In genomic region chr1:206696812-206697585, GRCh38 we compare ENCODE assay signal across 17 cellular contexts. TPM values are rescaled to one million over a fixed set of nuclear protein-coding genes. Genes with fewer than 3 reads are reported as not detected.
DNase-seq lines count a peak whose midpoint lies in the region; ATAC-seq, FAIRE-seq and TF ChIP-seq lines count a peak whose summit lies in the region.
"Had no signal": no experiment of that assay in that cellular context is flagged by ENCODE, and none has a peak within 500 bp of the region (broad histone marks: within the 10 kb centered on the region; RNA-seq: fewer than 3 reads in every experiment).

No MANE protein-coding gene starts in this region.

- H3K27ac ChIP-seq in liver (ENCODE audit: low read depth in 1 of 2, low read length in 2 of 2), result peak overlapping the region in 1 of 2 donors; percentile 27
- H3K27ac ChIP-seq in HepG2 (ENCODE audit: extremely low read length, insufficient read depth, low read length), result no peak overlapping the region
- H3K27ac ChIP-seq: coronary artery, esophagus squamous epithelium, ovary, thyroid gland had no signal

- WGBS in liver, result 50% methylated on average over 4 of the region's 4 CpGs
- 81% methylated on average over 4 of the region's 4 CpGs for WGBS in HepG2 (ENCODE audit: low lambda C conversion rate)

- TF ChIP-seq RAD21 in liver (IDR thresholded peaks at IDR 0.05) (peak; percentile 19 to 49), HepG2 (CRISPR knock-in tag; IDR thresholded peaks at IDR 0.05) (no peak)

- H3K4me2 ChIP-seq in HepG2 (ENCODE audit: low read depth, low read length), result no peak overlapping the region

- TF ChIP-seq POLR2A in HepG2 (IDR thresholded peaks at IDR 0.05; ENCODE audit: insufficient read depth in 1 of 2, low read depth in 2 of 2, low read length in 2 of 2), result no peak

- peak overlapping the region; percentile 50 for H3K27ac Mint-ChIP-seq in dendritic cell treated with granulocyte-macrophage colony-stimulating factor and Interleukin-4, amounts not matched to agents 40 ng/mL and 50 ng/mL, for 4 days
- H3K27ac Mint-ChIP-seq in T-cell, result peak overlapping the region in 1 of 2 donors; percentile 53
- no peak overlapping the region for H3K27ac Mint-ChIP-seq in stimulated activated naive CD8-positive, alpha-beta T cell treated with anti-CD3 and anti-CD28 coated beads, Interleukin-15, amount 100 ng/mL, for 72 hours
- H3K27ac Mint-ChIP-seq: memory B cell had no signal

- H3K9me3 ChIP-seq in liver (ENCODE audit: control insufficient read depth in 4 of 4, low read length in 3 of 4) (no peaks in the 10 kb centered on the region), HepG2 (ENCODE audit: low read length) (no peaks in the 10 kb centered on the region)
- H3K9me3 ChIP-seq: esophagus squamous epithelium, MG63, ovary, thyroid gland had no signal

- FAIRE-seq in HepG2 (lab: Jason Lieb, UNC), result no peak
- FAIRE-seq: GM12891 had no signal

- no peak for TF ChIP-seq EP300 in HepG2 (IDR thresholded peaks at IDR 0.05; ENCODE audit: low read depth in 2 of 2, low read length in 2 of 2)
- TF ChIP-seq EP300 in HepG2 (CRISPR knock-in tag; IDR thresholded peaks at IDR 0.05; ENCODE audit: borderline replicate concordance), result no peak

- H3K9me3 Mint-ChIP-seq in dendritic cell treated with granulocyte-macrophage colony-stimulating factor and Interleukin-4, amounts not matched to agents 40 ng/mL and 50 ng/mL, for 4 days, result no peaks in the 10 kb centered on the region
- no peaks in the 10 kb centered on the region for H3K9me3 Mint-ChIP-seq in T-cell
- H3K9me3 Mint-ChIP-seq in stimulated activated naive CD8-positive, alpha-beta T cell treated with anti-CD3 and anti-CD28 coated beads, Interleukin-15, amount 100 ng/mL, for 72 hours, result no peaks in the 10 kb centered on the region
- H3K9me3 Mint-ChIP-seq: memory B cell had no signal

- H2AFZ ChIP-seq in HepG2 (ENCODE audit: low read length), result no peak overlapping the region

- no peak overlapping the region for H3K9ac ChIP-seq in liver (ENCODE audit: low read depth in 1 of 2, low read length in 2 of 2)
- no peak overlapping the region for H3K9ac ChIP-seq in HepG2 (ENCODE audit: insufficient read depth, low read depth, low read length)

- H3K27me3 Mint-ChIP-seq in dendritic cell treated with granulocyte-macrophage colony-stimulating factor and Interleukin-4, amounts not matched to agents 40 ng/mL and 50 ng/mL, for 4 days, result no peaks in the 10 kb centered on the region
- no peaks in the 10 kb centered on the region for H3K27me3 Mint-ChIP-seq in T-cell
- no peaks in the 10 kb centered on the region for H3K27me3 Mint-ChIP-seq in stimulated activated naive CD8-positive, alpha-beta T cell treated with anti-CD3 and anti-CD28 coated beads, Interleukin-15, amount 100 ng/mL, for 72 hours
- H3K27me3 Mint-ChIP-seq: memory B cell had no signal

- H3K79me2 ChIP-seq in HepG2 (ENCODE audit: insufficient read depth, low read length), result peaks cover 79% of the 10 kb centered on the region

- TF ChIP-seq CTCF in liver (IDR thresholded peaks at IDR 0.05; ENCODE audit: low read depth, low read length, missing input control), result no peak
- no peak for TF ChIP-seq CTCF in HepG2 (CRISPR knock-in tag; IDR thresholded peaks at IDR 0.05)

- no TSS peak for BruUV-seq in HepG2 (replicated peaks; lab: Mats Ljungman, UMichigan)

- peaks cover 37% of the 10 kb centered on the region for H3K36me3 Mint-ChIP-seq in dendritic cell treated with granulocyte-macrophage colony-stimulating factor and Interleukin-4, amounts not matched to agents 40 ng/mL and 50 ng/mL, for 4 days (ENCODE audit: low read depth)
- H3K36me3 Mint-ChIP-seq in T-cell, result peaks cover 45% of the 10 kb centered on the region

- POLR2A ChIA-PET in HepG2 (lab: Yijun Ruan, JAX) (no interaction called here), T-cell (lab: Charles Lee) (no interaction called here)

- H3K4me3 Mint-ChIP-seq in dendritic cell treated with granulocyte-macrophage colony-stimulating factor and Interleukin-4, amounts not matched to agents 40 ng/mL and 50 ng/mL, for 4 days, result no peak overlapping the region
- H3K4me3 Mint-ChIP-seq in T-cell, result no peak overlapping the region
- H3K4me3 Mint-ChIP-seq in stimulated activated naive CD8-positive, alpha-beta T cell treated with anti-CD3 and anti-CD28 coated beads, Interleukin-15, amount 100 ng/mL, for 72 hours, result no peak overlapping the region
- H3K4me3 Mint-ChIP-seq: memory B cell had no signal

- intact Hi-C loops in HepG2 (cut with micrococcal nuclease; ENCODE audit: unreplicated experiment), result no loop called here
- intact Hi-C loops in dendritic cell treated with granulocyte-macrophage colony-stimulating factor and Interleukin-4, amounts not matched to agents 40 ng/mL and 50 ng/mL, for 4 days (cut with micrococcal nuclease), result no loop called here

- peaks cover 0 to 3% (median 0%) of the 10 kb centered on the region in 4 donors for H3K36me3 ChIP-seq in liver (ENCODE audit: control insufficient read depth in 4 of 4, insufficient read depth in 3 of 4, low read depth in 1 of 4, low read length in 3 of 4)
- H3K36me3 ChIP-seq in HepG2 (replicated peaks in 1 of 2; ENCODE audit: control insufficient read depth in 1 of 2, insufficient read depth in 2 of 2, low read length in 2 of 2), result peaks cover 4 to 19% of the 10 kb centered on the region in 2 experiments; a peak in 4 of 5 replicates
- H3K36me3 ChIP-seq: ovary, thyroid gland had no signal

- no peaks in the 10 kb centered on the region for H3K27me3 ChIP-seq in liver (ENCODE audit: control insufficient read depth in 4 of 4, insufficient read depth in 4 of 4, low read length in 3 of 4)
- H3K27me3 ChIP-seq in HepG2 (ENCODE audit: control insufficient read depth in 1 of 2, insufficient read depth in 2 of 2, low read length in 2 of 2), result no peaks in the 10 kb centered on the region
- H3K27me3 ChIP-seq: esophagus squamous epithelium, MG63, ovary, thyroid gland had no signal

- DNase-seq in HepG2 (ENCODE audit: low spot score) (no peak), mesenteric fat pad (ENCODE audit: low spot score) (peak; percentile 24), T-cell (no peak), NOMO-1 treated with DMSO at 0.1 percent for 48 hours (lab: John Stamatoyannopoulos, UW; ENCODE audit: unreplicated experiment) (no peak)
- DNase-seq in stimulated activated naive CD8-positive, alpha-beta T cell treated with anti-CD3 and anti-CD28 coated beads, Interleukin-15, amount 100 ng/mL, for 72 hours, result no peak
- DNase-seq: esophagus squamous epithelium; MG63; NCI-H2029 treated with DMSO at 0.1 percent for 48 hours; ovary; stimulated activated CD4-positive, alpha-beta T cell treated with anti-CD3 and anti-CD28 coated beads, Interleukin-15, amount 100 ng/mL, for 24 hours; thyroid gland had no signal

- H3K4me1 Mint-ChIP-seq in dendritic cell treated with granulocyte-macrophage colony-stimulating factor and Interleukin-4, amounts not matched to agents 40 ng/mL and 50 ng/mL, for 4 days (ENCODE audit: low read depth), result peaks cover 92% of the 10 kb centered on the region
- H3K4me1 Mint-ChIP-seq in T-cell, result peaks cover 86 to 92% (median 88%) of the 10 kb centered on the region in 3 donors
- peaks cover 81% of the 10 kb centered on the region for H3K4me1 Mint-ChIP-seq in stimulated activated naive CD8-positive, alpha-beta T cell treated with anti-CD3 and anti-CD28 coated beads, Interleukin-15, amount 100 ng/mL, for 72 hours

- peaks cover 36 to 70% (median 49%) of the 10 kb centered on the region in 4 donors for H3K4me1 ChIP-seq in liver (ENCODE audit: control insufficient read depth in 4 of 4, insufficient read depth in 4 of 4, low read length in 3 of 4)
- H3K4me1 ChIP-seq in HepG2 (ENCODE audit: insufficient read depth, low read length), result peaks cover 78% of the 10 kb centered on the region

- no peak for ATAC-seq in HepG2
- no peak for ATAC-seq in SK-N-SH treated with all-trans-retinoic acid at 6 μM for 48 hours
- ATAC-seq in T-cell (replicated peaks in 1 of 4), result no peak
- ATAC-seq in stimulated activated naive CD8-positive, alpha-beta T cell treated with anti-CD3 and anti-CD28 coated beads, Interleukin-15, amount 100 ng/mL, for 72 hours, result no peak

- in situ Hi-C loops in HepG2 (cut with HindIII; ENCODE audit: extremely low pct_ligation_motif_present, low pct_unique_long_range_greater_than_20kb), result no loop called here

- no peak overlapping the region for H3K4me3 ChIP-seq in liver (ENCODE audit: low read depth in 1 of 3, low read length in 3 of 3)
- no peak overlapping the region for H3K4me3 ChIP-seq in HepG2 (replicated peaks in 1 of 3; ENCODE audit: insufficient read depth in 1 of 3, low read depth in 2 of 3, low read length in 3 of 3)
- H3K4me3 ChIP-seq: coronary artery, esophagus squamous epithelium, MG63, ovary, thyroid gland had no signal

- CTCF ChIA-PET in HepG2 (lab: Yijun Ruan, JAX; ENCODE audit: low intra/inter-chr PET ratio, low total read pairs) (no interaction called here), T-cell (lab: Charles Lee) (interaction anchor here in 1 of 2 donors (1.1 kb wide), 1 partner anchor 18 kb away, joined by 4 read pairs; no protein-coding TSS in a partner anchor)

- H4K20me1 ChIP-seq in HepG2 (ENCODE audit: insufficient read depth, low read length), result peaks cover 26% of the 10 kb centered on the region

RNA-seq across cellular contexts. Expression of gene MAPKAPK2, which starts 12.3 kb away (rescaled TPM):
- 10 to 100 TPM in 1 of 2 donors, 1 to 10 TPM in 1; 9.1 to 20.3 TPM for total RNA-seq in liver
- 10 to 100 TPM in 1 of 2 donors, 1 to 10 TPM in 1; 7.5 to 24.5 TPM for polyA plus RNA-seq in liver
- total RNA-seq in HepG2 (2016; rRNA removed; fragmentation: Illumina TruSeq; extraction: Trizol), result 14.5 and 16.6 TPM in 2 replicates
- 11.7 and 13.0 TPM in 2 replicates for total RNA-seq in HepG2 (2016; cell fraction: cytosol; rRNA removed; fragmentation: Illumina TruSeq; extraction: Trizol; ENCODE audit: low read depth)
- 11.8 and 16.6 TPM in 2 replicates for total RNA-seq in HepG2 (2016; cell fraction: insoluble cytoplasmic fraction; rRNA removed; fragmentation: Illumina TruSeq; extraction: Trizol)
- 26.9 and 28.5 TPM in 2 replicates for total RNA-seq in HepG2 (2016; cell fraction: membrane; rRNA removed; fragmentation: Illumina TruSeq; extraction: Trizol)
- total RNA-seq in HepG2 (2016; cell fraction: nucleus; rRNA removed; fragmentation: Illumina TruSeq; extraction: Trizol), result 15.3 TPM in 2 replicates
- polyA plus RNA-seq in HepG2 (2011; rRNA removed), result 34.0 and 40.1 TPM in 2 replicates
- 28.8 and 30.9 TPM in 2 replicates for polyA plus RNA-seq in HepG2 (2011; cell fraction: cytosol; rRNA removed)
- polyA plus RNA-seq in HepG2 (2011; cell fraction: nucleus; rRNA removed), result 60.6 and 63.0 TPM in 2 replicates
- polyA plus RNA-seq in HepG2 (2012), result 17.3 and 31.0 TPM in 2 replicates
- 13.8 and 14.2 TPM in 2 replicates for polyA plus RNA-seq in HepG2 (2016; cell fraction: cytosol; fragmentation: Illumina TruSeq; extraction: Trizol; ENCODE audit: low read depth)
- 17.8 and 22.4 TPM in 2 replicates for polyA plus RNA-seq in HepG2 (2016; cell fraction: insoluble cytoplasmic fraction; fragmentation: Illumina TruSeq; extraction: Trizol; ENCODE audit: low read depth)
- 32.7 and 35.8 TPM in 2 replicates for polyA plus RNA-seq in HepG2 (2016; cell fraction: membrane; fragmentation: Illumina TruSeq; extraction: Trizol; ENCODE audit: low read depth)
- polyA plus RNA-seq in HepG2 (2016; cell fraction: nucleus; fragmentation: Illumina TruSeq; extraction: Trizol; ENCODE audit: insufficient read depth, low read depth), result 41.1 and 43.4 TPM in 2 replicates
- polyA minus RNA-seq in HepG2 (2011; rRNA and poly(A)+ RNA removed; ENCODE audit: low replicate concordance), result 50.0 and 68.4 TPM in 2 replicates
- polyA minus RNA-seq in HepG2 (2011; cell fraction: cytosol; rRNA and poly(A)+ RNA removed), result 15.6 and 16.3 TPM in 2 replicates
- 24.2 and 25.9 TPM in 2 replicates for polyA minus RNA-seq in HepG2 (2011; cell fraction: nucleus; rRNA and poly(A)+ RNA removed)
- 103 TPM for total RNA-seq in mesenteric fat pad
- total RNA-seq in T-cell, result 100 to 1,000 TPM in 1 of 5 donors, 10 to 100 TPM in 4; 64.3 to 117 (median 78.4) TPM
